14 cellular contexts compared by ENCODE assay signal in genomic region chr4:36320130-36320902, GRCh38. TPM values are rescaled to one million over a fixed set of nuclear protein-coding genes. Genes with fewer than 3 reads are reported as not detected.
DNase-seq lines count a peak whose midpoint lies in the region; ATAC-seq and TF ChIP-seq lines count a peak whose summit lies in the region.
"Had no signal": no experiment of that assay in that cellular context is flagged by ENCODE, and none has a peak within 500 bp of the region (broad histone marks: within the 10 kb centered on the region; RNA-seq: fewer than 3 reads in every experiment).

No MANE protein-coding gene starts in this region.

- no peaks in the 10 kb centered on the region for H3F3A ChIP-seq in MM.1S (ENCODE audit: insufficient read depth, low read length)
- H3F3A ChIP-seq in GM23248 (ENCODE audit: insufficient read depth), result no peaks in the 10 kb centered on the region
- no peaks in the 10 kb centered on the region for H3F3A ChIP-seq in neural progenitor cell (ENCODE audit: low read depth)

- H3K36me3 Mint-ChIP-seq in neural progenitor cell, result no peaks in the 10 kb centered on the region
- H3K36me3 Mint-ChIP-seq: CD4-positive, alpha-beta memory T cell had no signal

- H3K4me1 ChIP-seq in MM.1S (ENCODE audit: low read length), result peaks cover 16% of the 10 kb centered on the region
- no peaks in the 10 kb centered on the region for H3K4me1 ChIP-seq in GM23248 (ENCODE audit: insufficient read depth)
- H3K4me1 ChIP-seq in neural progenitor cell, result no peaks in the 10 kb centered on the region

- no peak for TF ChIP-seq CTCF in MM.1S (IDR thresholded peaks at IDR 0.05; ENCODE audit: low read length)
- TF ChIP-seq CTCF in neural progenitor cell (IDR thresholded peaks at IDR 0.05), result no peak

- H3K79me2 ChIP-seq in MM.1S (ENCODE audit: low read length) (no peaks in the 10 kb centered on the region), GM23248 (ENCODE audit: insufficient read depth) (no peaks in the 10 kb centered on the region), neural progenitor cell (ENCODE audit: low read depth) (no peaks in the 10 kb centered on the region)

- peaks cover 3% of the 10 kb centered on the region for H3K9me3 Mint-ChIP-seq in neural progenitor cell
- H3K9me3 Mint-ChIP-seq: neural crest cell had no signal

- H3K4me1 Mint-ChIP-seq in neural progenitor cell, result no peaks in the 10 kb centered on the region
- H3K4me1 Mint-ChIP-seq: neural crest cell had no signal

- H3K27me3 ChIP-seq in MM.1S (replicated peaks; ENCODE audit: insufficient read depth, low read length) (no peaks in the 10 kb centered on the region), GM23248 (replicated peaks; ENCODE audit: insufficient read depth) (no peaks in the 10 kb centered on the region), neural progenitor cell (no peaks in the 10 kb centered on the region)
- H3K27me3 ChIP-seq: transverse colon had no signal

- H2AFZ ChIP-seq in MM.1S (ENCODE audit: low read length), result no peak overlapping the region
- no peak overlapping the region for H2AFZ ChIP-seq in GM23248
- no peak overlapping the region for H2AFZ ChIP-seq in neural progenitor cell (replicated peaks)

- no peak overlapping the region for H3K4me3 Mint-ChIP-seq in neural progenitor cell
- H3K4me3 Mint-ChIP-seq: CD4-positive, alpha-beta memory T cell; neural crest cell had no signal

- in situ Hi-C loops in GM23248 (cut with MboI), result loop anchor here (25.0 kb wide), 1 partner anchor 92 kb away; no protein-coding TSS in a partner anchor

- DNase-seq in CD1c-positive myeloid dendritic cell (ENCODE audit: extremely low spot score) (peak; percentile 87), MM.1S (no peak), GM23248 (no peak), NCI-H1105 treated with DMSO at 0.1 percent for 48 hours (lab: John Stamatoyannopoulos, UW) (no peak), neural progenitor cell (ENCODE audit: low spot score) (no peak), HK-2 (ENCODE audit: unreplicated experiment) (no peak)
- DNase-seq: amniotic stem cell; CD4-positive, alpha-beta memory T cell; NCI-H1930; transverse colon had no signal

- H3K4me3 ChIP-seq in MM.1S (ENCODE audit: low read length), result no peak overlapping the region
- no peak overlapping the region for H3K4me3 ChIP-seq in GM23248
- H3K4me3 ChIP-seq in neural progenitor cell, result no peak overlapping the region
- H3K4me3 ChIP-seq: transverse colon had no signal

- no peaks in the 10 kb centered on the region for H3K36me3 ChIP-seq in MM.1S (replicated peaks; ENCODE audit: insufficient read depth, low read length)
- H3K36me3 ChIP-seq in GM23248 (ENCODE audit: low read depth), result no peaks in the 10 kb centered on the region
- H3K36me3 ChIP-seq in neural progenitor cell, result no peaks in the 10 kb centered on the region
- H3K36me3 ChIP-seq: transverse colon had no signal

- no peak overlapping the region for H3K27ac ChIP-seq in MM.1S (ENCODE audit: low read length)
- H3K27ac ChIP-seq in GM23248, result no peak overlapping the region
- no peak overlapping the region for H3K27ac ChIP-seq in neural progenitor cell
- H3K27ac ChIP-seq: RWPE1, transverse colon had no signal

- no peaks in the 10 kb centered on the region for H3K27me3 Mint-ChIP-seq in neural progenitor cell (ENCODE audit: insufficient read depth, low read depth)
- H3K27me3 Mint-ChIP-seq: CD4-positive, alpha-beta memory T cell had no signal

- H4K20me1 ChIP-seq in MM.1S (ENCODE audit: insufficient read depth, low read length) (no peaks in the 10 kb centered on the region), GM23248 (ENCODE audit: insufficient read depth) (no peaks in the 10 kb centered on the region), neural progenitor cell (ENCODE audit: low read depth) (no peaks in the 10 kb centered on the region)

- H3K9me3 ChIP-seq in MM.1S (replicated peaks; ENCODE audit: insufficient read depth, low read length) (no peaks in the 10 kb centered on the region), GM23248 (ENCODE audit: low read depth) (no peaks in the 10 kb centered on the region), neural progenitor cell (ENCODE audit: low read depth) (no peaks in the 10 kb centered on the region)
- H3K9me3 ChIP-seq: transverse colon had no signal

- peak; percentile 47 for ATAC-seq in GM18868 (IDR thresholded peaks at IDR 0.05; ENCODE audit: unreplicated experiment)
- peak; percentile 40 for ATAC-seq in HG02798 (IDR thresholded peaks at IDR 0.05; ENCODE audit: poor library complexity, unreplicated experiment)

- H3K4me2 ChIP-seq in MM.1S (ENCODE audit: low read depth, low read length) (peak overlapping the region; percentile 0; the same call in 1 of the 2 replicates), GM23248 (ENCODE audit: unreplicated experiment) (no peak overlapping the region), neural progenitor cell (no peak overlapping the region)

- no peak overlapping the region for H3K9ac ChIP-seq in MM.1S (ENCODE audit: low read length)
- no peak overlapping the region for H3K9ac ChIP-seq in GM23248
- H3K9ac ChIP-seq in neural progenitor cell, result no peak overlapping the region

- no peaks in the 10 kb centered on the region for H3K9me2 ChIP-seq in MM.1S (replicated peaks; ENCODE audit: insufficient read depth, low read length)
- no peaks in the 10 kb centered on the region for H3K9me2 ChIP-seq in GM23248 (ENCODE audit: insufficient read depth)

- 25% methylated on average over 6 of the region's 6 CpGs for WGBS in GM23248 (ENCODE audit: low coverage in 1 of 2, low lambda C conversion rate in 2 of 2, missing lambda C conversion rate in 2 of 2), 2 experiments

- H3K27ac Mint-ChIP-seq in neural progenitor cell, result no peak overlapping the region

RNA-seq across cellular contexts. Expression of gene DTHD1, which starts 38.9 kb away (rescaled TPM):
- total RNA-seq in GM23248 (2014; rRNA removed; shearing (Covaris generic)), result not detected in 2 replicates
- not detected in 2 replicates for polyA plus RNA-seq in GM23248 (2016; fragmentation: Nextera tagmentation; extraction: Ambion mirVana)
- total RNA-seq in neural progenitor cell (ENCODE audit: low replicate concordance), result not detected in 2 replicates
- total RNA-seq: neural crest cell had no signal
